In genomic region chr14:23692416-23692815, GRCh38 we compare ENCODE assay signal across 30 cellular contexts. TPM values are rescaled to one million over a fixed set of nuclear protein-coding genes. Genes with fewer than 3 reads are reported as not detected.
"Had no signal": no experiment of that assay in that cellular context is flagged by ENCODE, and none has a peak within 500 bp of the region (broad histone marks: within the 10 kb centered on the region; RNA-seq: fewer than 3 reads in every experiment).

No MANE protein-coding gene starts in this region.

- H3K9me3 Mint-ChIP-seq: stimulated activated memory B cell treated with anti-CD40 and anti-IgM and Interleukin-4, amounts not matched to agents 10 μg/mL and 1 μg/mL and 100 μg/mL, for 72 hours; type B pancreatic cell had no signal

- H3K9me3 ChIP-seq: psoas muscle, suprapubic skin, testis, transverse colon, upper lobe of right lung, uterus had no signal

- H3K36me3 ChIP-seq: neural progenitor cell, ovary, spleen, suprapubic skin, tibial artery, transverse colon, upper lobe of right lung, uterus had no signal

- H3K27ac Mint-ChIP-seq: natural killer cell; neural progenitor cell; progenitor cell of endocrine pancreas; stimulated activated memory B cell treated with anti-CD40 and anti-IgM and Interleukin-4, amounts not matched to agents 10 μg/mL and 1 μg/mL and 100 μg/mL, for 72 hours; type B pancreatic cell had no signal

- H3K27me3 Mint-ChIP-seq: progenitor cell of endocrine pancreas; stimulated activated memory B cell treated with anti-CD40 and anti-IgM and Interleukin-4, amounts not matched to agents 10 μg/mL and 1 μg/mL and 100 μg/mL, for 72 hours; type B pancreatic cell had no signal

- H3K27me3 ChIP-seq: neural progenitor cell, ovary, suprapubic skin, testis, tibial artery, upper lobe of right lung, uterus had no signal

- H3K4me1 ChIP-seq: psoas muscle had no signal

- H3K27ac ChIP-seq: neural progenitor cell, parathyroid adenoma, psoas muscle, skin epidermis, suprapubic skin, testis, tibial artery, transverse colon, upper lobe of right lung, uterus had no signal

- H3K4me2 ChIP-seq: neural progenitor cell, smooth muscle cell had no signal

- H3K79me2 ChIP-seq: parathyroid adenoma had no signal

- H3K4me3 ChIP-seq: neural progenitor cell, ovary, psoas muscle, skin epidermis, smooth muscle cell, spleen, suprapubic skin, testis, tibial artery, transverse colon, upper lobe of right lung, uterus had no signal

- DNase-seq: natural killer cell; occipital lobe; psoas muscle; right cardiac atrium; spleen; stimulated activated CD4-positive, alpha-beta T cell treated with anti-CD3 and anti-CD28 coated beads, Interleukin-12 subunit alpha, Interleukin-12 subunit beta, amount 100 ng/mL, for 4 hours; stimulated activated CD4-positive, alpha-beta T cell treated with anti-CD3 and anti-CD28 coated beads, Interleukin-1b, Interleukin-23, amount 100 ng/mL, for 48 hours; stimulated activated CD4-positive, alpha-beta T cell treated with anti-CD3 and anti-CD28 coated beads, Interleukin-4, amount 100 ng/mL, for 1 hour; stimulated activated CD4-positive, alpha-beta T cell treated with anti-CD3 and anti-CD28 coated beads, Interleukin-4, amount 100 ng/mL, for 4 hours; stimulated activated CD8-positive, alpha-beta memory T cell treated with anti-CD3 and anti-CD28 coated beads, Interleukin-4, amount 100 ng/mL, for 48 hours; stimulated activated naive CD4-positive, alpha-beta T cell; stimulated activated naive CD8-positive, alpha-beta T cell treated with anti-CD3 and anti-CD28 coated beads, Interleukin-15, amount 100 ng/mL, for 72 hours; stimulated activated naive CD8-positive, alpha-beta T cell treated with anti-CD3 and anti-CD28 coated beads, Interleukin-15, Interleukin-2, amounts not matched to agents 100 U/mL and 50 U/mL, for 24 hours; substantia nigra; testis; tibial artery; transverse colon; upper lobe of right lung; uterus had no signal

- H3K4me3 Mint-ChIP-seq: natural killer cell; nephron; neural progenitor cell; stimulated activated memory B cell treated with anti-CD40 and anti-IgM and Interleukin-4, amounts not matched to agents 10 μg/mL and 1 μg/mL and 100 μg/mL, for 72 hours; stimulated activated naive CD8-positive, alpha-beta T cell treated with anti-CD3 and anti-CD28 coated beads, Interleukin-15, amount 100 ng/mL, for 72 hours; type B pancreatic cell had no signal

- H3K4me1 Mint-ChIP-seq: natural killer cell; neural progenitor cell; stimulated activated memory B cell treated with anti-CD40 and anti-IgM and Interleukin-4, amounts not matched to agents 10 μg/mL and 1 μg/mL and 100 μg/mL, for 72 hours; stimulated activated naive CD8-positive, alpha-beta T cell treated with anti-CD3 and anti-CD28 coated beads, Interleukin-15, amount 100 ng/mL, for 72 hours had no signal

- H2AFZ ChIP-seq: neural progenitor cell, parathyroid adenoma had no signal

- H3K36me3 Mint-ChIP-seq: natural killer cell; neural progenitor cell; stimulated activated memory B cell treated with anti-CD40 and anti-IgM and Interleukin-4, amounts not matched to agents 10 μg/mL and 1 μg/mL and 100 μg/mL, for 72 hours; type B pancreatic cell had no signal

- ATAC-seq: natural killer cell; psoas muscle; right cardiac atrium; sciatic nerve; stimulated activated memory B cell treated with anti-CD40 and anti-IgM and Interleukin-4, amounts not matched to agents 10 μg/mL and 1 μg/mL and 100 μg/mL, for 72 hours; stimulated activated naive CD8-positive, alpha-beta T cell treated with anti-CD3 and anti-CD28 coated beads, Interleukin-15, amount 100 ng/mL, for 72 hours; stimulated activated naive CD8-positive, alpha-beta T cell treated with anti-CD3 and anti-CD28 coated beads, Interleukin-15, Interleukin-2, amounts not matched to agents 100 U/mL and 50 U/mL, for 24 hours; upper lobe of right lung had no signal

- H3K9ac ChIP-seq: neural progenitor cell, parathyroid adenoma had no signal

RNA-seq across cellular contexts. Expression of gene DHRS2, which starts 56.3 kb away (rescaled TPM):
- total RNA-seq: right cardiac atrium, sciatic nerve, transverse colon had no signal
- polyA plus RNA-seq: right cardiac atrium had no signal
